In genomic region chr1:223747838-223748335, GRCh38 we compare ENCODE assay signal across 1 cellular context.
TF ChIP-seq lines count a peak whose summit lies in the region.

No MANE protein-coding gene starts in this region.

TF ChIP-seq in endothelial cell of umbilical vein, 7 proteins besides CTCF, POLR2A, EP300 and RAD21 (continued from another document):
- TF ChIP-seq MAX (IDR thresholded peaks at IDR 0.05; ENCODE audit: insufficient read depth, insufficient read length): no peak
